In genomic region chrX:39757971-39758370, GRCh38 we compare ENCODE assay signal across 15 cellular contexts.
A peak's percentile ranks its signal among the peaks of the same experiment; 100 is the strongest.
DNase-seq lines count a peak whose midpoint lies in the region; FAIRE-seq and TF ChIP-seq lines count a peak whose summit lies in the region.
"Had no signal": no experiment of that assay in that cellular context is flagged by ENCODE, and none has a peak within 500 bp of the region (broad histone marks: within the 10 kb centered on the region; RNA-seq: fewer than 3 reads in every experiment).

No MANE protein-coding gene starts in this region.

- intact Hi-C loops in activated CD4-positive, alpha-beta memory T cell treated with anti-CD3 and anti-CD28 coated beads for 36 hours (cut with micrococcal nuclease): no loop called here

- TF ChIP-seq CTCF in choroid plexus epithelial cell (conservative IDR thresholded peaks at IDR 0.05; ENCODE audit: low read depth, low read length): no peak

- H3K4me1 Mint-ChIP-seq in activated CD4-positive, alpha-beta memory T cell treated with anti-CD3 and anti-CD28 coated beads for 36 hours (ENCODE audit: low read depth): peaks cover 14% of the 10 kb centered on the region

- CTCF ChIA-PET in activated CD4-positive, alpha-beta memory T cell treated with anti-CD3 and anti-CD28 coated beads for 36 hours (lab: Charles Lee): no interaction called here

- H3K27ac Mint-ChIP-seq in activated CD4-positive, alpha-beta memory T cell treated with anti-CD3 and anti-CD28 coated beads for 36 hours: no peak overlapping the region

- no peaks in the 10 kb centered on the region for H3K9me3 Mint-ChIP-seq in activated CD4-positive, alpha-beta memory T cell treated with anti-CD3 and anti-CD28 coated beads for 36 hours

- H3K4me3 Mint-ChIP-seq in activated CD4-positive, alpha-beta memory T cell treated with anti-CD3 and anti-CD28 coated beads for 36 hours: no peak overlapping the region

- no peaks in the 10 kb centered on the region for H3K27me3 Mint-ChIP-seq in activated CD4-positive, alpha-beta memory T cell treated with anti-CD3 and anti-CD28 coated beads for 36 hours

- H3K36me3 Mint-ChIP-seq in activated CD4-positive, alpha-beta memory T cell treated with anti-CD3 and anti-CD28 coated beads for 36 hours: no peaks in the 10 kb centered on the region

- DNase-seq in A172 (ENCODE audit: low spot score) (peak; percentile 16), HTR-8/SVneo (ENCODE audit: insufficient read length, low spot score) (no peak), choroid plexus epithelial cell (ENCODE audit: low read depth) (peak; percentile 33), lung microvascular endothelial cell (ENCODE audit: low read depth in 2 of 2) (peak; percentile 69 to 81), NCI-H2227 (lab: John Stamatoyannopoulos, UW; ENCODE audit: unreplicated experiment) (no peak), activated gamma-delta T cell treated with Interleukin-2 at 50 U/mL for 16 hours (no peak)
- DNase-seq in activated CD4-positive, alpha-beta memory T cell treated with anti-CD3 and anti-CD28 coated beads for 36 hours: no peak
- no peak for DNase-seq in activated CD8-positive, alpha-beta memory T cell treated with anti-CD3 and anti-CD28 coated beads, Interleukin-2, amount 50 U/mL, for 48 hours
- DNase-seq: activated naive CD4-positive, alpha-beta T cell treated with Interleukin-2 at 50 U/mL for 16 hours; central memory CD4-positive, alpha-beta T cell; heart left ventricle; NCI-H446 treated with DMSO at 0.1 percent for 48 hours; PC-3; testis had no signal

- FAIRE-seq in HTR-8/SVneo (lab: Jason Lieb, UNC): peak; percentile 36

- POLR2A ChIA-PET in activated CD4-positive, alpha-beta memory T cell treated with anti-CD3 and anti-CD28 coated beads for 36 hours (lab: Charles Lee): no interaction called here

- H3K4me3 ChIP-seq in choroid plexus epithelial cell (ENCODE audit: low read depth, low read length): no peak overlapping the region
- H3K4me3 ChIP-seq: heart left ventricle, prostate gland, testis had no signal

Comparison
In these comparisons a context has a peak if more than half of its experiments do, and no peak if none do; other contexts are left out.
1. DNase-seq: peak in A172 (single experiment), choroid plexus epithelial cell (single experiment) and lung microvascular endothelial cell (2 of 2); none in HTR-8/SVneo (single experiment), activated CD4-positive, alpha-beta memory T cell treated with anti-CD3 and anti-CD28 coated beads for 36 hours (single experiment), activated CD8-positive, alpha-beta memory T cell treated with anti-CD3 and anti-CD28 coated beads, Interleukin-2, amount 50 U/mL, for 48 hours (single experiment), NCI-H2227 (single experiment) and activated gamma-delta T cell treated with Interleukin-2 at 50 U/mL for 16 hours (single experiment).